8 cellular contexts compared by ENCODE assay signal in the genomic region with DNA sequence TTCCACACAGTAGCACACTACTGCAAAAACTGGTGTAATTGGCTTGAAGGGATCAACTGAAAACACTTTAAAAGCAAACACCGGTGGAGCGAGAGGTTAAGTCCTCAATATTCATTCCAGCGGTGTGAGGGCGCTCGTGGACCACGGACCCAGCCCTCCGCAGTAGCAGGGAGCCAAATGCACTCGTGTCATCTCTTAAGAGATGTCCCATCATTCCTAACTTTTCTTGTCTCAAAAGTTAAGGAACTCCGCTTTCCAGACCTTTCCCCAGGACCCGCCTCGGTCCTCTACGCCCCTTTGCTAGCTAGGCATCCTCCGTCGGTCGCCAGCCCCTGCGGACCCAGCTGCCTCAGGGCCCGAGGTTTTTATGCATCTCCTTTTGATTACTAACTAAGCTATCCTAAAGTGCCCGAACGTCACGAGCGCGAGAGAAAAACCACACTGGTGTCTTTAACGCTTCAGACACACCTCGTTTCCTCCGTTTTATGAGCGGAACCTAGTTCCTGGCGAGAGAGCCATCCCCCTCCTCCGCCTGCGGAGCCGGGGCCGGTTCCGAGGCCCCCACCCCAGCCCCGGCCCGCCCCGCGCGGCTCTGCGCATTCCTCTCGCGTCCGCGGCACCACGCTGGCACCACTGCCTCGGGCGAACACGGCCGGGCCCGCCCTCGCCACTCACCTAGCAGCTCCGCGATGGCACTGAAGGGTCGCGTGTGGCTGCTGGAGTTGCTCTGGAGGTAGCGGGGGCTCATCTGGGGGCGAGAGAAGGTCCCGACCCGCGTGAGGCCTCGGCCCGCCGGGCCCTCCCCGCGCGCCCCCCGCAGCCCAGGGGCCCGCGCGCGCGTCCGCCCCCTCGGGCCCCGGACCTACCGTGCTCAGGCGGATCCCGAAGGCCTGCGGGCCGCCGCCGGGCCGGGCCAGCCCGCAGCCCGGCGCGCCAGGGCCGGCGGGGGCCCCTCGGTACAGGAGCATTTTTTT. TPM values are rescaled to one million over a fixed set of nuclear protein-coding genes. Genes with fewer than 3 reads are reported as not detected.
DNase-seq lines count a peak whose midpoint lies in the region; ATAC-seq and TF ChIP-seq lines count a peak whose summit lies in the region.

No MANE protein-coding gene starts in this region.

- no peaks in the 10 kb centered on the region for H3K27me3 ChIP-seq in HCT116 (ENCODE audit: insufficient read depth, low read length)
- peaks cover 0 to 22% (median 0%) of the 10 kb centered on the region in 7 donors for H3K27me3 ChIP-seq in spleen (replicated peaks in 1 of 7)

- TF ChIP-seq RAD21 in HCT116 (IDR thresholded peaks at IDR 0.05; ENCODE audit: low read depth), result peak; percentile 76

- no peaks in the 10 kb centered on the region for H3K9me2 ChIP-seq in HCT116 (ENCODE audit: insufficient read depth)

- H4K20me1 ChIP-seq in HCT116 (ENCODE audit: insufficient read depth), result no peaks in the 10 kb centered on the region

- peak overlapping the region; percentile 53 for H3K9ac ChIP-seq in HCT116 (ENCODE audit: low read length)

- H3K4me3 ChIP-seq in HCT116 (replicated peaks in 1 of 2; ENCODE audit: low read depth in 1 of 2, low read length in 2 of 2) (peak overlapping the region; percentile 58 to 66), cardiac fibroblast (replicated peaks in 1 of 2; ENCODE audit: low read depth in 2 of 2, low read length in 2 of 2) (peak overlapping the region; percentile 58 to 64), spleen (peak overlapping the region; percentile 45 to 79 (median 52))

- no peaks in the 10 kb centered on the region for H3K9me3 ChIP-seq in HCT116 (ENCODE audit: control insufficient read depth in 1 of 2, insufficient read depth in 1 of 2, low read depth in 1 of 2, low read length in 2 of 2)
- no peaks in the 10 kb centered on the region for H3K9me3 ChIP-seq in spleen

- peaks cover 25% of the 10 kb centered on the region; the same call in 1 of the 2 replicates for H3K79me2 ChIP-seq in HCT116 (ENCODE audit: insufficient read depth, low read length)

- H3K4me2 ChIP-seq in HCT116 (ENCODE audit: low read length), result peak overlapping the region; percentile 81

- BruUV-seq in HCT116 (replicated peaks; lab: Mats Ljungman, UMichigan), result TSS peak; percentile 45

- WGBS in spleen, 5 donors, result 1 to 48% (median 21%) methylated on average over 12 to 88 of the region's 88 CpGs

- ATAC-seq in HCT116 (peak; percentile 67), GM18520 (IDR thresholded peaks at IDR 0.05; ENCODE audit: unreplicated experiment) (no peak)

- peak; percentile 59 for DNase-seq in GM03348 (ENCODE audit: low spot score)
- DNase-seq in HCT116 (ENCODE audit: low read depth, low spot score), result peak; percentile 22
- DNase-seq in NCI-H128 (lab: John Stamatoyannopoulos, UW; ENCODE audit: unreplicated experiment), result peak; percentile 5
- DNase-seq in cardiac fibroblast (ENCODE audit: low read depth in 2 of 2), result peak; percentile 62
- DNase-seq in iris pigment epithelial cell (ENCODE audit: low read depth), result peak; percentile 65
- peak; percentile 77 for DNase-seq in spleen

- H3K27ac ChIP-seq in HCT116 (ENCODE audit: low read depth, low read length) (peak overlapping the region; percentile 58), VCaP (peak overlapping the region; percentile 36; the same call in 1 of the 2 replicates), spleen (peak overlapping the region in 7 of 8 donors; percentile 33 to 60 (median 41))

- H3K36me3 ChIP-seq in HCT116 (ENCODE audit: control insufficient read depth in 1 of 2, insufficient read depth in 2 of 2, low read length in 2 of 2), result no peaks in the 10 kb centered on the region; a peak in 1 of 4 replicates
- no peaks in the 10 kb centered on the region for H3K36me3 ChIP-seq in spleen

- no peak for TF ChIP-seq POLR2A in HCT116 (IDR thresholded peaks at IDR 0.05; ENCODE audit: borderline replicate concordance, extremely low read depth, insufficient read depth, insufficient read length)
- TF ChIP-seq POLR2A in spleen (IDR thresholded peaks at IDR 0.05), result no peak

- H3K4me1 ChIP-seq in HCT116 (ENCODE audit: control insufficient read depth in 1 of 2, insufficient read depth in 2 of 2, low read length in 2 of 2) (peaks cover 0 to 12% of the 10 kb centered on the region in 2 experiments; a peak in 3 of 4 replicates), spleen (peaks cover 0 to 7% (median 0%) of the 10 kb centered on the region in 6 donors)

- intact Hi-C loops in HCT116 (cut with micrococcal nuclease) (no loop called here), spleen (cut with DNase I; ENCODE audit: low total_unique reads) (no loop called here)

- CTCF ChIA-PET in HCT116 (lab: Charles Lee), result interaction anchor here (0.8 to 1.0 kb wide), 2 partner anchors 471 to 776 kb away, joined by 3 to 5 read pairs; a partner anchor contains a TSS

- POLR2A ChIA-PET in HCT116 (lab: Charles Lee), result no interaction called here

- TF ChIP-seq CTCF in HCT116 (IDR thresholded peaks at IDR 0.05 in 2 of 3, conservative IDR thresholded peaks at IDR 0.05 in 1 of 3; ENCODE audit: borderline replicate concordance in 1 of 3, insufficient read depth in 1 of 3, low read depth in 2 of 3, low read length in 2 of 3) (peak; percentile 36 to 51 (median 48); a peak in 5 of 6 replicates), VCaP (conservative IDR thresholded peaks at IDR 0.05) (peak; percentile 60), cardiac fibroblast (IDR thresholded peaks at IDR 0.05; ENCODE audit: low read depth, low read length) (peak; percentile 41), spleen (IDR thresholded peaks at IDR 0.05 in 8 of 11, conservative IDR thresholded peaks at IDR 0.05 in 3 of 11) (peak in 5 of 11 experiments; percentile 19 to 40 (median 26))

- H2AFZ ChIP-seq in HCT116 (ENCODE audit: low read depth, low read length, poor library complexity, severe bottlenecking), result no peak overlapping the region

- RAD21 ChIA-PET in HCT116 (lab: Charles Lee; ENCODE audit: low non-redundant PET in 1 of 2, low total read pairs in 2 of 2, uncharacterized antibody in 2 of 2, unreplicated experiment in 2 of 2), result no interaction called here

TF ChIP-seq in HCT116, 20 proteins besides CTCF, POLR2A, EP300 and RAD21:
- TF ChIP-seq ELF1 (IDR thresholded peaks at IDR 0.05; ENCODE audit: borderline replicate concordance, low read depth), result no peak
- TF ChIP-seq, protein P1, sequence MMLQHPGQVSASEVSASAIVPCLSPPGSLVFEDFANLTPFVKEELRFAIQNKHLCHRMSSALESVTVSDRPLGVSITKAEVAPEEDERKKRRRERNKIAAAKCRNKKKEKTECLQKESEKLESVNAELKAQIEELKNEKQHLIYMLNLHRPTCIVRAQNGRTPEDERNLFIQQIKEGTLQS (IDR thresholded peaks at IDR 0.05), result no peak
- no peak for TF ChIP-seq YY1 (IDR thresholded peaks at IDR 0.05; ENCODE audit: extremely low read depth, insufficient replicate concordance, low read depth, low read length)
- TF ChIP-seq CBX3 (IDR thresholded peaks at IDR 0.05; ENCODE audit: low read depth), result no peak
- no peak for TF ChIP-seq SIN3A (IDR thresholded peaks at IDR 0.05; ENCODE audit: low read depth)
- peak; percentile 70; the same call in 1 of the 2 replicates for TF ChIP-seq ZFX (IDR thresholded peaks at IDR 0.05)
- TF ChIP-seq TCF7L2 (IDR thresholded peaks at IDR 0.05; ENCODE audit: borderline replicate concordance, extremely low read depth, insufficient read depth, insufficient read length), result no peak
- no peak for TF ChIP-seq JUND (IDR thresholded peaks at IDR 0.05)
- TF ChIP-seq CEBPB (IDR thresholded peaks at IDR 0.05; ENCODE audit: low read depth), result no peak

RNA-seq across cellular contexts. Expression of a gene that starts 0.7 kb away (rescaled TPM):
- total RNA-seq in HCT116 (2021; ENCODE audit: unreplicated experiment), result 20.6 TPM
- polyA plus RNA-seq in HCT116 (2012), result 11.6 and 15.6 TPM in 2 replicates
- 1 to 10 TPM; 4.1 to 7.0 (median 5.2) TPM for total RNA-seq in spleen
- 1 to 10 TPM; 1.4 to 2.1 (median 1.7) TPM for polyA plus RNA-seq in spleen

Comparison
In these comparisons a context has a peak if more than half of its experiments do, and no peak if none do; other contexts are left out.
1. DNase-seq: peak in every context shown above with its lines; median percentile 77 in spleen; 65 in iris pigment epithelial cell; 62 in cardiac fibroblast; 59 in GM03348; 22 in HCT116; 5 in NCI-H128.